Comparison of ENCODE assay signal across 16 cellular contexts in the genomic region with DNA sequence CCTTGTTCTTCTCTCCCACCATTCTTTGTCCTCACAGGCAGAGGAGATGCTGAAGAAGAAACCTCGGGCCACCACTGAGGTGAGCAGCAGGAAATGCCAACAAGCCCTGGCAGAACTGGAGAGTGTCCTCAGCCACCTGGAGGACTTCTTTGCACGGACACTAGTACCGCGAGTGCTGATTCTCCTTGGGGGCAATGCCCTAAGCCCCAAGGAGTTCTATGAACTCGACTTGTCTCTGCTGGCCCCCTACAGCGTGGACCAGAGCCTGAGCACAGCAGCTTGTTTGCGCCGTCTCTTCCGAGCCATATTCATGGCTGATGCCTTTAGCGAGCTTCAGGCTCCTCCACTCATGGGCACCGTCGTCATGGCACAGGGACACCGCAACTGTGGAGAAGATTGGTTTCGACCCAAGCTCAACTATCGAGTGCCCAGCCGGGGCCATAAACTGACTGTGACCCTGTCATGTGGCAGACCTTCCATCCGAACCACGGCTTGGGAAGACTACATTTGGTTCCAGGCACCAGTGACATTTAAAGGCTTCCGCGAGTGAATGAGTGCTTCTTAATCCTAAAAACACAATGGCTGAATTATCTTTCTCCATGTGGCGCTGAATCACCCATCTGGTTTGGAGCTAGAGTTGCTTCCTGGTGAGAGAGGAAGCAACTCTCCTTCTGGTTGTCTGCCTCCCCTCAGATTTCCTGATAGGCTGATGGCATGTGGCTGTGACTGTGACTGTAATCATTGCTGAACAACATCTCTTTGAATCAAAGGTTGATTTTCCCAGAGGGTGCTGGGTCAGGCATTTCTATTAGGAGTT. TPM values are rescaled to one million over a fixed set of nuclear protein-coding genes. Genes with fewer than 3 reads are reported as not detected.
DNase-seq lines count a peak whose midpoint lies in the region; ATAC-seq and TF ChIP-seq lines count a peak whose summit lies in the region.
"Had no signal": no experiment of that assay in that cellular context is flagged by ENCODE, and none has a peak within 500 bp of the region (broad histone marks: within the 10 kb centered on the region; RNA-seq: fewer than 3 reads in every experiment).

No MANE protein-coding gene starts in this region.

- intact Hi-C loops in heart right ventricle (cut with DNase I) = no loop called here

- H3K27ac Mint-ChIP-seq in activated naive CD4-positive, alpha-beta T cell treated with anti-CD3 and anti-CD28 coated beads, Interleukin-2, amount 50 U/mL, for 24 hours = no peak overlapping the region
- H3K27ac Mint-ChIP-seq: dendritic cell treated with granulocyte-macrophage colony-stimulating factor and Interleukin-4, amounts not matched to agents 40 ng/mL and 50 ng/mL, for 4 days; HFFc6 had no signal

- no peaks in the 10 kb centered on the region for H3K27me3 Mint-ChIP-seq in activated naive CD4-positive, alpha-beta T cell treated with anti-CD3 and anti-CD28 coated beads, Interleukin-2, amount 50 U/mL, for 24 hours
- H3K27me3 Mint-ChIP-seq: dendritic cell treated with granulocyte-macrophage colony-stimulating factor and Interleukin-4, amounts not matched to agents 40 ng/mL and 50 ng/mL, for 4 days had no signal

- H3K9ac ChIP-seq in SK-N-MC (ENCODE audit: insufficient read length) = peak overlapping the region; percentile 42

- H3K9me3 ChIP-seq in SK-N-MC (ENCODE audit: low read depth, low read length) (no peaks in the 10 kb centered on the region), suprapubic skin (no peaks in the 10 kb centered on the region), heart right ventricle (no peaks in the 10 kb centered on the region)
- H3K9me3 ChIP-seq: MG63, pancreas had no signal

- H3K27ac ChIP-seq in SK-N-MC (no peak overlapping the region; the same call in 1 of the 2 replicates), epithelial cell of prostate (peak overlapping the region; percentile 22), suprapubic skin (peak overlapping the region; percentile 7), heart right ventricle (no peak overlapping the region)
- H3K27ac ChIP-seq: pancreas had no signal

- peaks cover 17% of the 10 kb centered on the region for H3K36me3 Mint-ChIP-seq in activated naive CD4-positive, alpha-beta T cell treated with anti-CD3 and anti-CD28 coated beads, Interleukin-2, amount 50 U/mL, for 24 hours

- H3K4me1 Mint-ChIP-seq in activated naive CD4-positive, alpha-beta T cell treated with anti-CD3 and anti-CD28 coated beads, Interleukin-2, amount 50 U/mL, for 24 hours = peaks cover 45% of the 10 kb centered on the region

- DNase-seq in activated naive CD4-positive, alpha-beta T cell (lab: John Stamatoyannopoulos, UW) = no peak
- DNase-seq in SK-N-MC (ENCODE audit: low read depth, low spot score) = no peak
- peak; percentile 22 for DNase-seq in epithelial cell of prostate (ENCODE audit: low read depth, low spot score)
- DNase-seq in suprapubic skin (ENCODE audit: low spot score in 2 of 2) = no peak
- no peak for DNase-seq in heart right ventricle
- DNase-seq: activated T-cell treated with anti-CD3 and anti-CD28 coated beads, Interleukin-2, amount 50 U/mL, for 1 hour; aorta; DMS153; HFFc6; mesenchymal stem cell; MG63; pancreas had no signal

- no peak for TF ChIP-seq POLR2A in suprapubic skin (IDR thresholded peaks at IDR 0.05)

- 87% methylated on average over 16 of the region's 21 CpGs for WGBS in suprapubic skin
- 90 to 92% methylated on average over 21 of the region's 21 CpGs for WGBS in heart right ventricle, 2 donors

- no peak overlapping the region for H3K4me3 ChIP-seq in SK-N-MC
- H3K4me3 ChIP-seq in suprapubic skin = no peak overlapping the region
- H3K4me3 ChIP-seq in heart right ventricle = no peak overlapping the region
- H3K4me3 ChIP-seq: MG63, pancreas had no signal

- TF ChIP-seq CTCF in suprapubic skin (IDR thresholded peaks at IDR 0.05) = no peak
- TF ChIP-seq CTCF in heart right ventricle (IDR thresholded peaks at IDR 0.05) = no peak

- H3K9me3 Mint-ChIP-seq in activated naive CD4-positive, alpha-beta T cell treated with anti-CD3 and anti-CD28 coated beads, Interleukin-2, amount 50 U/mL, for 24 hours = no peaks in the 10 kb centered on the region
- H3K9me3 Mint-ChIP-seq: dendritic cell treated with granulocyte-macrophage colony-stimulating factor and Interleukin-4, amounts not matched to agents 40 ng/mL and 50 ng/mL, for 4 days; HFFc6 had no signal

- no peak for TF ChIP-seq EP300 in suprapubic skin (IDR thresholded peaks at IDR 0.05)

- peak overlapping the region; percentile 16 for H3K4me3 Mint-ChIP-seq in activated naive CD4-positive, alpha-beta T cell treated with anti-CD3 and anti-CD28 coated beads, Interleukin-2, amount 50 U/mL, for 24 hours
- H3K4me3 Mint-ChIP-seq: dendritic cell treated with granulocyte-macrophage colony-stimulating factor and Interleukin-4, amounts not matched to agents 40 ng/mL and 50 ng/mL, for 4 days; HFFc6 had no signal

- H3K4me1 ChIP-seq in suprapubic skin = peaks cover 38% of the 10 kb centered on the region
- H3K4me1 ChIP-seq in heart right ventricle = peaks cover 11 to 55% (median 41%) of the 10 kb centered on the region in 9 donors

- H3K36me3 ChIP-seq in SK-N-MC (ENCODE audit: insufficient read depth, low read length) (peaks cover 51% of the 10 kb centered on the region), suprapubic skin (peaks cover 29% of the 10 kb centered on the region), heart right ventricle (peaks cover 0 to 69% (median 32%) of the 10 kb centered on the region in 9 donors)

- H3K27me3 ChIP-seq in suprapubic skin (no peaks in the 10 kb centered on the region), heart right ventricle (no peaks in the 10 kb centered on the region)
- H3K27me3 ChIP-seq: MG63, pancreas had no signal

- ATAC-seq in heart right ventricle (no peak), HG02870 (IDR thresholded peaks at IDR 0.05; ENCODE audit: unreplicated experiment) (no peak), GM21723 (IDR thresholded peaks at IDR 0.05; ENCODE audit: unreplicated experiment) (no peak)
- ATAC-seq: pancreas had no signal

RNA-seq across cellular contexts. Expression of a gene that starts 4.6 kb away (rescaled TPM):
- 10 to 100 TPM; 35.4 to 63.1 (median 49.7) TPM for total RNA-seq in suprapubic skin
- 10 to 100 TPM; 20.7 to 34.8 (median 28.1) TPM for total RNA-seq in heart right ventricle
- 10 to 100 TPM; 13.5 to 29.2 TPM for polyA plus RNA-seq in heart right ventricle

RNA-seq across cellular contexts. Expression of a gene that starts 4.6 kb away (rescaled TPM):
- total RNA-seq in suprapubic skin (under 1 TPM in 2 of 4 donors, not detected in 2; 0.24 to 0.57 TPM), heart right ventricle (under 1 TPM in 5 of 10 donors, not detected in 5; 0.09 to 0.15 (median 0.12) TPM)
- polyA plus RNA-seq in heart right ventricle = under 1 TPM; 0.44 to 0.45 TPM

RNA-seq across cellular contexts. Expression of a gene that starts 11.1 kb away (rescaled TPM):
- 10 to 100 TPM; 23.7 to 67.6 (median 31.5) TPM for total RNA-seq in suprapubic skin
- 10 to 100 TPM; 19.5 to 32.1 (median 25.1) TPM for total RNA-seq in heart right ventricle
- polyA plus RNA-seq in heart right ventricle = 10 to 100 TPM; 37.3 to 37.9 TPM

RNA-seq across cellular contexts. Expression of a gene that starts 47.4 kb away (rescaled TPM):
- total RNA-seq in suprapubic skin = 10 to 100 TPM; 43.6 to 59.0 (median 48.6) TPM
- total RNA-seq in heart right ventricle = 10 to 100 TPM; 36.0 to 52.9 (median 40.6) TPM
- polyA plus RNA-seq in heart right ventricle = 100 to 1,000 TPM in 1 of 2 donors, 10 to 100 TPM in 1; 30.4 to 103 TPM

Comparison
In these comparisons a context has a peak if more than half of its experiments do, and no peak if none do; other contexts are left out.
1. H3K27ac ChIP-seq: peak in epithelial cell of prostate (single experiment) and suprapubic skin (single experiment); none in SK-N-MC (single experiment) and heart right ventricle (0 of 10).